ENCODE assay signal across 9 cellular contexts in the genomic region with DNA sequence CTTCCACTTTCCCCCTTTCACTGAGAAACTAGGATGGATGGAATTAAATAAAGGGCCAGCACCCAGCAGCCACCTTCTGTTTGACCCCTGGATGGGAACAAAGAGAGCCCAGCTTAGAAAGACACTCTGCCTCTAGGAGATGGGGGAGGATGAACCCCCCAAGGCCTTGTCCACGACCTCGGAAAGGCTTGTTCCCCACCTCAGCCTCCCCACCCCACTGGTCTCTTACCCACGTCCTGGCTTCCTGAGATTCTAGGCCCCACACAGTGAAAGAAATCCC. TPM values are rescaled to one million over a fixed set of nuclear protein-coding genes. Genes with fewer than 3 reads are reported as not detected.
A peak's percentile ranks its signal among the peaks of the same experiment; 100 is the strongest.
DNase-seq lines count a peak whose midpoint lies in the region; ATAC-seq and TF ChIP-seq lines count a peak whose summit lies in the region.
"Had no signal": no experiment of that assay in that cellular context is flagged by ENCODE, and none has a peak within 500 bp of the region (broad histone marks: within the 10 kb centered on the region; RNA-seq: fewer than 3 reads in every experiment).

No MANE protein-coding gene starts in this region.

- H3K4me3 ChIP-seq in left lung (peak overlapping the region in 1 of 2 donors; percentile 13), thymus (ENCODE audit: low read length) (peak overlapping the region; percentile 37)
- H3K4me3 ChIP-seq: body of pancreas had no signal

- no peak for DNase-seq in activated T-cell treated with anti-CD3 and anti-CD28 coated beads, Interleukin-2, amount 50 U/mL, for 24 hours
- no peak for DNase-seq in activated T-cell treated with anti-CD3 and anti-CD28 coated beads, Interleukin-2, amount 50 U/mL, for 1 hour
- DNase-seq in activated naive CD8-positive, alpha-beta T cell treated with anti-CD3 and anti-CD28 coated beads, Interleukin-2, amount 50 U/mL, for 24 hours: no peak
- DNase-seq in left lung: no peak
- no peak for DNase-seq in SKM-1 treated with dmso at 0.1 percent for 144 hours (lab: John Stamatoyannopoulos, UW; ENCODE audit: unreplicated experiment)
- no peak for DNase-seq in midbrain (lab: John Stamatoyannopoulos, UW)

- no peak for TF ChIP-seq CTCF in left lung (IDR thresholded peaks at IDR 0.05)

- 2% methylated on average over 3 of the region's 3 CpGs for WGBS in thymus

- H3K27ac Mint-ChIP-seq in activated T-cell treated with anti-CD3 and anti-CD28 coated beads, Interleukin-2, amount 50 U/mL, for 24 hours: peak overlapping the region; percentile 97
- H3K27ac Mint-ChIP-seq in activated naive CD8-positive, alpha-beta T cell treated with anti-CD3 and anti-CD28 coated beads, Interleukin-2, amount 50 U/mL, for 24 hours: peak overlapping the region; percentile 91

- H3K9me3 Mint-ChIP-seq in activated T-cell treated with anti-CD3 and anti-CD28 coated beads, Interleukin-2, amount 50 U/mL, for 24 hours: no peaks in the 10 kb centered on the region
- no peaks in the 10 kb centered on the region for H3K9me3 Mint-ChIP-seq in activated naive CD8-positive, alpha-beta T cell treated with anti-CD3 and anti-CD28 coated beads, Interleukin-2, amount 50 U/mL, for 24 hours

- peaks cover 60% of the 10 kb centered on the region for H3K36me3 Mint-ChIP-seq in activated T-cell treated with anti-CD3 and anti-CD28 coated beads, Interleukin-2, amount 50 U/mL, for 24 hours (ENCODE audit: low read depth)
- H3K36me3 Mint-ChIP-seq in activated naive CD8-positive, alpha-beta T cell treated with anti-CD3 and anti-CD28 coated beads, Interleukin-2, amount 50 U/mL, for 24 hours (ENCODE audit: low read depth): peaks cover 25% of the 10 kb centered on the region

- H3K27me3 ChIP-seq in left lung (no peaks in the 10 kb centered on the region), thymus (ENCODE audit: control insufficient read depth, insufficient read depth) (no peaks in the 10 kb centered on the region)
- H3K27me3 ChIP-seq: body of pancreas had no signal

- peaks cover 100% of the 10 kb centered on the region for H3K4me1 Mint-ChIP-seq in activated T-cell treated with anti-CD3 and anti-CD28 coated beads, Interleukin-2, amount 50 U/mL, for 24 hours (ENCODE audit: low read depth)
- peaks cover 100% of the 10 kb centered on the region for H3K4me1 Mint-ChIP-seq in activated naive CD8-positive, alpha-beta T cell treated with anti-CD3 and anti-CD28 coated beads, Interleukin-2, amount 50 U/mL, for 24 hours

- ATAC-seq in activated naive CD8-positive, alpha-beta T cell treated with anti-CD3 and anti-CD28 coated beads, Interleukin-2, amount 50 U/mL, for 24 hours: no peak
- ATAC-seq in left lung (no peak), GM21360 (IDR thresholded peaks at IDR 0.05; ENCODE audit: unreplicated experiment) (no peak)

- H3K27me3 Mint-ChIP-seq in activated T-cell treated with anti-CD3 and anti-CD28 coated beads, Interleukin-2, amount 50 U/mL, for 24 hours: no peaks in the 10 kb centered on the region
- no peaks in the 10 kb centered on the region for H3K27me3 Mint-ChIP-seq in activated naive CD8-positive, alpha-beta T cell treated with anti-CD3 and anti-CD28 coated beads, Interleukin-2, amount 50 U/mL, for 24 hours

- H3K36me3 ChIP-seq in left lung (peaks cover 0 to 3% of the 10 kb centered on the region in 2 donors), thymus (ENCODE audit: control insufficient read depth, insufficient read depth) (peaks cover 10% of the 10 kb centered on the region)

- H3K9me3 ChIP-seq in left lung: no peaks in the 10 kb centered on the region
- no peaks in the 10 kb centered on the region for H3K9me3 ChIP-seq in thymus (ENCODE audit: control insufficient read depth)
- H3K9me3 ChIP-seq: body of pancreas had no signal

- H3K4me1 ChIP-seq in left lung (peaks cover 89 to 100% of the 10 kb centered on the region in 2 donors), thymus (ENCODE audit: control insufficient read depth, insufficient read depth, low read length) (peaks cover 61% of the 10 kb centered on the region)

- intact Hi-C loops in left lung (cut with DNase I): no loop called here

- H3K4me3 Mint-ChIP-seq in activated T-cell treated with anti-CD3 and anti-CD28 coated beads, Interleukin-2, amount 50 U/mL, for 24 hours: peak overlapping the region; percentile 73
- H3K4me3 Mint-ChIP-seq in activated naive CD8-positive, alpha-beta T cell treated with anti-CD3 and anti-CD28 coated beads, Interleukin-2, amount 50 U/mL, for 24 hours: peak overlapping the region; percentile 71

- peak overlapping the region; percentile 87 to 100 for H3K27ac ChIP-seq in left lung
- H3K27ac ChIP-seq in thymus (ENCODE audit: low read depth): peak overlapping the region; percentile 88

RNA-seq across cellular contexts. Expression of gene ITPRIP, which starts 9.7 kb away (rescaled TPM):
- 10 to 100 TPM; 27.7 to 29.2 TPM for total RNA-seq in left lung
- polyA plus RNA-seq in thymus: 13.6 TPM

RNA-seq across cellular contexts. Expression of gene CFAP58, which starts 25.1 kb away (rescaled TPM):
- total RNA-seq in left lung: under 1 TPM; 0.29 to 0.79 TPM
- polyA plus RNA-seq in thymus: 0.34 TPM

RNA-seq across cellular contexts. Expression of gene GSTO2, which starts 59.6 kb away (rescaled TPM):
- total RNA-seq in left lung: 10 to 100 TPM in 1 of 2 donors, 1 to 10 TPM in 1; 9.5 to 13.4 TPM
- 16.1 TPM for polyA plus RNA-seq in thymus
